ENCODE assay signal across 1 cellular context in the genomic region with DNA sequence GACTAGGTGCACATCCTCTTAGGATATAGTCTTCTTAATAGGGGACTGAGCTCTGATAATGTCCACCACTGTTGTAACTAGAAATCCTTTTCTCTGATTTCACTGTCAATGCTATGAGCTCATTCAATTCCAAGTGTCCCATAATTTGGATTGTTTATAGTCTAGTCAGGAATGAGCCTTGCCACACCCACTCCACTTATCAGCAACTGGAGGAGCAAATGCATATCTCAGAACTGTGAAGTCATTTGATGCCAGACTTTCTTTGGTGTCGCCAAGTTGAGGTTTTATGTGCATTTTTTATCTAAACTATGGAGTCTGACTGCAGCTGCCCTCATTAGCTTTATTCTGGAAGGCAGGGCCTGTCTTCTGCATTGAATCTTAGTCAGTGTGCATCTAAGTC.
TF ChIP-seq lines count a peak whose summit lies in the region.

No MANE protein-coding gene starts in this region.

TF ChIP-seq in IMR-90, 13 proteins besides CTCF, POLR2A, EP300 and RAD21 (continued from another document):
- TF ChIP-seq CHD1 (IDR thresholded peaks at IDR 0.05; ENCODE audit: low read depth, low read length) (no peak), FOS (IDR thresholded peaks at IDR 0.05; ENCODE audit: low read depth, low read length) (no peak), MXI1 (IDR thresholded peaks at IDR 0.05; ENCODE audit: borderline replicate concordance, low read depth, low read length) (no peak), BHLHE40 (IDR thresholded peaks at IDR 0.05; ENCODE audit: low read depth, low read length) (no peak), RFX5 (IDR thresholded peaks at IDR 0.05; ENCODE audit: low read depth, low read length) (no peak), MAFK (IDR thresholded peaks at IDR 0.05; ENCODE audit: low read depth, low read length) (no peak), CEBPB (IDR thresholded peaks at IDR 0.05; ENCODE audit: low read depth, low read length) (no peak), NFE2L2 (IDR thresholded peaks at IDR 0.05; ENCODE audit: low read depth, low read length) (no peak), SMC3 (IDR thresholded peaks at IDR 0.05; ENCODE audit: low read depth, low read length) (no peak), MAZ (IDR thresholded peaks at IDR 0.05; ENCODE audit: borderline replicate concordance, low read depth, low read length) (no peak)
- TF ChIP-seq, protein P1, sequence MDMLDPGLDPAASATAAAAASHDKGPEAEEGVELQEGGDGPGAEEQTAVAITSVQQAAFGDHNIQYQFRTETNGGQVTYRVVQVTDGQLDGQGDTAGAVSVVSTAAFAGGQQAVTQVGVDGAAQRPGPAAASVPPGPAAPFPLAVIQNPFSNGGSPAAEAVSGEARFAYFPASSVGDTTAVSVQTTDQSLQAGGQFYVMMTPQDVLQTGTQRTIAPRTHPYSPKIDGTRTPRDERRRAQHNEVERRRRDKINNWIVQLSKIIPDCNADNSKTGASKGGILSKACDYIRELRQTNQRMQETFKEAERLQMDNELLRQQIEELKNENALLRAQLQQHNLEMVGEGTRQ (IDR thresholded peaks at IDR 0.05; ENCODE audit: low read depth, low read length) = no peak
- TF ChIP-seq, protein P2, sequence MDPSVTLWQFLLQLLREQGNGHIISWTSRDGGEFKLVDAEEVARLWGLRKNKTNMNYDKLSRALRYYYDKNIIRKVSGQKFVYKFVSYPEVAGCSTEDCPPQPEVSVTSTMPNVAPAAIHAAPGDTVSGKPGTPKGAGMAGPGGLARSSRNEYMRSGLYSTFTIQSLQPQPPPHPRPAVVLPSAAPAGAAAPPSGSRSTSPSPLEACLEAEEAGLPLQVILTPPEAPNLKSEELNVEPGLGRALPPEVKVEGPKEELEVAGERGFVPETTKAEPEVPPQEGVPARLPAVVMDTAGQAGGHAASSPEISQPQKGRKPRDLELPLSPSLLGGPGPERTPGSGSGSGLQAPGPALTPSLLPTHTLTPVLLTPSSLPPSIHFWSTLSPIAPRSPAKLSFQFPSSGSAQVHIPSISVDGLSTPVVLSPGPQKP (IDR thresholded peaks at IDR 0.05; ENCODE audit: borderline replicate concordance, low read depth, low read length) = no peak
